ENCODE assay signal across 9 cellular contexts in genomic region chr2:97662386-97662894, GRCh38. TPM values are rescaled to one million over a fixed set of nuclear protein-coding genes. Genes with fewer than 3 reads are reported as not detected.
DNase-seq lines count a peak whose midpoint lies in the region; ATAC-seq, FAIRE-seq and TF ChIP-seq lines count a peak whose summit lies in the region.
"Had no signal": no experiment of that assay in that cellular context is flagged by ENCODE, and none has a peak within 500 bp of the region (broad histone marks: within the 10 kb centered on the region; RNA-seq: fewer than 3 reads in every experiment).

No MANE protein-coding gene starts in this region.

- H3K27me3 Mint-ChIP-seq in MCF 10A (ENCODE audit: insufficient read depth, unreplicated experiment), result no peaks in the 10 kb centered on the region

- H3K9me3 ChIP-seq in AG04450 (ENCODE audit: control insufficient read depth, insufficient read depth, low read length) (no peaks in the 10 kb centered on the region; the same call in 1 of the 2 replicates), mucosa of descending colon (no peaks in the 10 kb centered on the region)

- ATAC-seq in HG03159 (IDR thresholded peaks at IDR 0.05; ENCODE audit: unreplicated experiment) (peak; percentile 25), mucosa of descending colon (peak; percentile 15), HG02852 (IDR thresholded peaks at IDR 0.05; ENCODE audit: unreplicated experiment) (no peak)

- TF ChIP-seq CTCF in AG04450 (IDR thresholded peaks at IDR 0.05; ENCODE audit: low read depth, low read length) (no peak), MCF 10A (IDR thresholded peaks at IDR 0.05; ENCODE audit: unreplicated experiment) (no peak), mucosa of descending colon (IDR thresholded peaks at IDR 0.05) (no peak)

- H3K4me1 Mint-ChIP-seq in MCF 10A (ENCODE audit: insufficient read depth, unreplicated experiment), result peaks cover 9% of the 10 kb centered on the region

- H3K27ac Mint-ChIP-seq in MCF 10A (ENCODE audit: low read depth, unreplicated experiment), result peak overlapping the region; percentile 57

- H3K36me3 ChIP-seq in mucosa of descending colon (ENCODE audit: low read depth), result no peaks in the 10 kb centered on the region

- no TSS peak for BruUV-seq in MCF 10A (replicated peaks; lab: Mats Ljungman, UMichigan)

- H3K27ac ChIP-seq in AG04450 (ENCODE audit: low read depth, low read length), result peak overlapping the region; percentile 89

- peaks cover 14% of the 10 kb centered on the region for H3K4me1 ChIP-seq in mucosa of descending colon (ENCODE audit: low read depth)

- H3K27me3 ChIP-seq in AG04450 (ENCODE audit: control insufficient read depth, insufficient read depth, low read length), result no peaks in the 10 kb centered on the region

- POLR2A ChIA-PET in AG04450 (lab: Yijun Ruan, JAX) (interaction anchor here (1.2 to 1.8 kb wide), 3 partner anchors 9 to 36 kb away, joined by 3 to 33 read pairs (median 5); partner anchors contain the start of gene COX5B), MCF 10A (lab: Yijun Ruan, JAX) (interaction anchor here (0.9 to 5.0 kb wide), 6 partner anchors 9 to 72 kb away, joined by 3 to 150 read pairs (median 15); partner anchors contain the start of genes ANKRD36B and COX5B)

- intact Hi-C loops in MCF 10A (cut with micrococcal nuclease), result no loop called here
- intact Hi-C loops in mucosa of descending colon (cut with DNase I, micrococcal nuclease), result no loop called here

- H3K36me3 Mint-ChIP-seq in MCF 10A (ENCODE audit: insufficient read depth, unreplicated experiment), result peaks cover 16% of the 10 kb centered on the region

- DNase-seq in AG04450 (ENCODE audit: low read depth, low spot score) (no peak), MCF 10A (ENCODE audit: unreplicated experiment) (no peak), mucosa of descending colon (peak in 1 of 3 donors; percentile 66), frontal cortex (ENCODE audit: low spot score in 2 of 2) (no peak), NCI-H1694 treated with DMSO at 0.1 percent for 48 hours (lab: John Stamatoyannopoulos, UW) (no peak), NCI-H187 (lab: John Stamatoyannopoulos, UW) (no peak)

- FAIRE-seq in frontal cortex (lab: Jason Lieb, UNC), result no peak
- FAIRE-seq: islet of Langerhans had no signal

- H3K4me3 ChIP-seq in AG04450 (ENCODE audit: low read depth, low read length) (peak overlapping the region; percentile 79), mucosa of descending colon (no peak overlapping the region)

- H3K4me3 Mint-ChIP-seq in MCF 10A (ENCODE audit: unreplicated experiment), result peak overlapping the region; percentile 88

- H3K9me3 Mint-ChIP-seq in MCF 10A (ENCODE audit: unreplicated experiment), result no peaks in the 10 kb centered on the region

- CTCF ChIA-PET in AG04450 (lab: Charles Lee) (interaction anchor here (0.6 to 1.8 kb wide), 8 partner anchors 9 to 85 kb away, joined by 3 to 8 read pairs (median 4); partner anchors contain the start of gene COX5B), MCF 10A (lab: Yijun Ruan, JAX) (interaction anchor here (0.6 to 5.3 kb wide), 6 partner anchors 11 to 589 kb away, joined by 3 to 34 read pairs (median 4); partner anchors contain the start of gene COX5B)

RNA-seq across cellular contexts. Expression of gene ACTR1B, which starts 1.4 kb away (rescaled TPM):
- 26.4 and 37.6 TPM in 2 replicates for polyA plus RNA-seq in AG04450 (2011; rRNA removed)
- 34.8 and 53.3 TPM in 2 replicates for polyA minus RNA-seq in AG04450 (2011; rRNA and poly(A)+ RNA removed)
- total RNA-seq in MCF 10A (2022), result 56.8 and 63.7 TPM in 2 replicates
- 10 to 100 TPM; 63.4 to 79.7 (median 78.3) TPM for total RNA-seq in mucosa of descending colon
- total RNA-seq in frontal cortex, result 28.9 TPM

RNA-seq across cellular contexts. Expression of gene C2orf92, which starts 7.1 kb away (rescaled TPM):
- polyA plus RNA-seq in AG04450 (2011; rRNA removed), result 1.3 and 1.5 TPM in 2 replicates
- 1.6 TPM in 2 replicates for polyA minus RNA-seq in AG04450 (2011; rRNA and poly(A)+ RNA removed)
- 5.3 and 7.6 TPM in 2 replicates for total RNA-seq in MCF 10A (2022)
- 10 to 100 TPM in 2 of 3 donors, 1 to 10 TPM in 1; 8.7 to 12.5 (median 11.7) TPM for total RNA-seq in mucosa of descending colon
- 3.3 TPM for total RNA-seq in frontal cortex

RNA-seq across cellular contexts. Expression of gene COX5B, which starts 16.6 kb away (rescaled TPM):
- polyA plus RNA-seq in AG04450 (2011; rRNA removed), result 287 and 302 TPM in 2 replicates
- 35.0 and 35.9 TPM in 2 replicates for polyA minus RNA-seq in AG04450 (2011; rRNA and poly(A)+ RNA removed)
- total RNA-seq in MCF 10A (2022) (272 and 284 TPM in 2 replicates), mucosa of descending colon (100 to 1,000 TPM; 410 to 732 (median 521) TPM), frontal cortex (351 TPM)

RNA-seq across cellular contexts. Expression of gene ZAP70, which starts 50.9 kb away (rescaled TPM):
- polyA plus RNA-seq in AG04450 (2011; rRNA removed), result 0.06 TPM in 1 of 2 replicates, not detected in the other
- polyA minus RNA-seq in AG04450 (2011; rRNA and poly(A)+ RNA removed), result not detected in 2 replicates
- not detected in 2 replicates for total RNA-seq in MCF 10A (2022)
- 1 to 10 TPM; 3.5 to 7.5 (median 5.4) TPM for total RNA-seq in mucosa of descending colon
- total RNA-seq in frontal cortex, result 0.82 TPM
